ENCODE assay signal across 1 cellular context in genomic region chr17:61401280-61402072, GRCh38.
TF ChIP-seq lines count a peak whose summit lies in the region.

No MANE protein-coding gene starts in this region.

TF ChIP-seq in HepG2, 621 proteins besides CTCF, POLR2A, EP300 and RAD21 (continues in another document):
- TF ChIP-seq PBX3 (CRISPR knock-in tag; IDR thresholded peaks at IDR 0.05; ENCODE audit: borderline replicate concordance): no peak
- no peak for TF ChIP-seq AKAP8 (CRISPR knock-in tag; IDR thresholded peaks at IDR 0.05)
- TF ChIP-seq ZBTB38 (CRISPR knock-in tag; IDR thresholded peaks at IDR 0.05): peak; percentile 89
- TF ChIP-seq ZNF687 (CRISPR knock-in tag; IDR thresholded peaks at IDR 0.05): peak; percentile 48
- TF ChIP-seq NFYB (CRISPR knock-in tag; IDR thresholded peaks at IDR 0.05): peak; percentile 2; the same call in 1 of the 2 replicates
- no peak for TF ChIP-seq ZNF558 (CRISPR knock-in tag; IDR thresholded peaks at IDR 0.05; ENCODE audit: borderline replicate concordance)
- TF ChIP-seq ZSCAN25 (CRISPR knock-in tag; IDR thresholded peaks at IDR 0.05): no peak
- TF ChIP-seq ZGPAT (CRISPR knock-in tag; IDR thresholded peaks at IDR 0.05): no peak
- TF ChIP-seq ATAD3A (CRISPR knock-in tag; IDR thresholded peaks at IDR 0.05): no peak
- TF ChIP-seq TEAD2 (CRISPR knock-in tag; IDR thresholded peaks at IDR 0.05): no peak
- no peak for TF ChIP-seq RBAK (CRISPR knock-in tag; IDR thresholded peaks at IDR 0.05)
- no peak for TF ChIP-seq NFYC (CRISPR knock-in tag; IDR thresholded peaks at IDR 0.05)
- TF ChIP-seq MLXIP (CRISPR knock-in tag; IDR thresholded peaks at IDR 0.05; ENCODE audit: borderline replicate concordance): no peak
- TF ChIP-seq BHLHE40 (IDR thresholded peaks at IDR 0.05; ENCODE audit: low read length): no peak
- no peak for TF ChIP-seq ZSCAN9 (CRISPR knock-in tag; IDR thresholded peaks at IDR 0.05; ENCODE audit: borderline replicate concordance)
- peak; percentile 43; the same call in 1 of the 2 replicates for TF ChIP-seq RXRA (CRISPR knock-in tag; IDR thresholded peaks at IDR 0.05)
- TF ChIP-seq ZNF101 (CRISPR knock-in tag; IDR thresholded peaks at IDR 0.05; ENCODE audit: borderline replicate concordance, low read depth): no peak
- no peak for TF ChIP-seq TFDP1 (CRISPR knock-in tag; IDR thresholded peaks at IDR 0.05; ENCODE audit: borderline replicate concordance)
- TF ChIP-seq NFE2L2 (IDR thresholded peaks at IDR 0.05; ENCODE audit: low read length): no peak
- 0 out of 2 replicates have a peak, but pooled peaks have one; percentile 22 for TF ChIP-seq BORCS8-MEF2B (CRISPR knock-in tag; IDR thresholded peaks at IDR 0.05)
- no peak for TF ChIP-seq GPBP1L1 (CRISPR knock-in tag; IDR thresholded peaks at IDR 0.05)
- TF ChIP-seq HOXD1 (CRISPR knock-in tag; IDR thresholded peaks at IDR 0.05): no peak
- no peak for TF ChIP-seq TSC22D2 (CRISPR knock-in tag; IDR thresholded peaks at IDR 0.05; ENCODE audit: borderline replicate concordance)
- 0 out of 2 replicates have a peak, but pooled peaks have one; percentile 11 for TF ChIP-seq ARID4A (CRISPR knock-in tag; IDR thresholded peaks at IDR 0.05; ENCODE audit: borderline replicate concordance)
- no peak for TF ChIP-seq PLRG1 (conservative IDR thresholded peaks at IDR 0.05)
- no peak for TF ChIP-seq ZNF788 (CRISPR knock-in tag; IDR thresholded peaks at IDR 0.05; ENCODE audit: borderline replicate concordance)
- TF ChIP-seq ZNF724P (CRISPR knock-in tag; IDR thresholded peaks at IDR 0.05; ENCODE audit: borderline replicate concordance): no peak
- no peak for TF ChIP-seq ATF2 (CRISPR knock-in tag; IDR thresholded peaks at IDR 0.05)
- TF ChIP-seq TERF1 (CRISPR knock-in tag; IDR thresholded peaks at IDR 0.05): no peak
- TF ChIP-seq ZNF546 (CRISPR knock-in tag; conservative IDR thresholded peaks at IDR 0.05): no peak
- TF ChIP-seq ZNF235 (CRISPR knock-in tag; IDR thresholded peaks at IDR 0.05; ENCODE audit: borderline replicate concordance): no peak
- TF ChIP-seq SIN3B (IDR thresholded peaks at IDR 0.05; ENCODE audit: low read length): no peak
- TF ChIP-seq HOXA3 (CRISPR knock-in tag; IDR thresholded peaks at IDR 0.05): no peak; the same call in 1 of the 2 replicates
